In genomic region chr9:25677301-25678146, GRCh38 we compare ENCODE assay signal across 8 cellular contexts. TPM values are rescaled to one million over a fixed set of nuclear protein-coding genes. Genes with fewer than 3 reads are reported as not detected.
DNase-seq lines count a peak whose midpoint lies in the region; ATAC-seq and TF ChIP-seq lines count a peak whose summit lies in the region.

No MANE protein-coding gene starts in this region.

- peak overlapping the region; percentile 52 to 86 (median 64) for H3K4me3 Mint-ChIP-seq in IgD-negative memory B cell

- ATAC-seq in GM18868 (IDR thresholded peaks at IDR 0.05; ENCODE audit: unreplicated experiment) = peak; percentile 64

- peaks cover 0 to 3% (median 0%) of the 10 kb centered on the region in 3 donors for H3K4me1 Mint-ChIP-seq in IgD-negative memory B cell

- H3K9me3 ChIP-seq in esophagus muscularis mucosa (no peaks in the 10 kb centered on the region), tibial artery (no peaks in the 10 kb centered on the region)

- CTCF ChIA-PET in AG04449 (lab: Yijun Ruan, JAX) = no interaction called here

- H3K36me3 ChIP-seq in esophagus muscularis mucosa (no peaks in the 10 kb centered on the region), tibial artery (no peaks in the 10 kb centered on the region)

- peaks cover 9% of the 10 kb centered on the region for H3K27me3 Mint-ChIP-seq in IgD-negative memory B cell

- TF ChIP-seq POLR2A in esophagus muscularis mucosa (IDR thresholded peaks at IDR 0.05; ENCODE audit: low read depth) = peak; percentile 79

- H3K27me3 ChIP-seq in esophagus muscularis mucosa = no peaks in the 10 kb centered on the region
- no peaks in the 10 kb centered on the region for H3K27me3 ChIP-seq in tibial artery

- intact Hi-C loops in esophagus muscularis mucosa (cut with DNase I) = no loop called here
- intact Hi-C loops in tibial artery (cut with DNase I; ENCODE audit: low total_unique reads) = no loop called here

- no peaks in the 10 kb centered on the region for H3K9me3 Mint-ChIP-seq in IgD-negative memory B cell

- POLR2A ChIA-PET in AG04449 (lab: Yijun Ruan, JAX) = interaction anchor here (0.8 to 1.2 kb wide), 3 partner anchors 26 to 649 kb away, joined by 3 to 4 read pairs (median 3); no protein-coding TSS in a partner anchor

- peak overlapping the region; percentile 72 for H3K4me3 ChIP-seq in AG04449 (ENCODE audit: low read depth, low read length)
- peak overlapping the region; percentile 88 to 98 (median 91) for H3K4me3 ChIP-seq in esophagus muscularis mucosa
- peak overlapping the region; percentile 81 to 86 for H3K4me3 ChIP-seq in tibial artery

- TF ChIP-seq CTCF in AG04449 (IDR thresholded peaks at IDR 0.05; ENCODE audit: insufficient read depth, low read length, missing control alignments) = no peak
- no peak for TF ChIP-seq CTCF in VCaP (conservative IDR thresholded peaks at IDR 0.05)
- TF ChIP-seq CTCF in esophagus muscularis mucosa (IDR thresholded peaks at IDR 0.05) = no peak
- TF ChIP-seq CTCF in tibial artery (IDR thresholded peaks at IDR 0.05) = no peak

- H3K4me1 ChIP-seq in esophagus muscularis mucosa (peaks cover 10 to 30% (median 29%) of the 10 kb centered on the region in 4 donors), tibial artery (peaks cover 0 to 41% (median 9%) of the 10 kb centered on the region in 4 donors)

- 8% methylated on average over 7 of the region's 77 CpGs for WGBS in esophagus muscularis mucosa

- no peak for TF ChIP-seq EP300 in esophagus muscularis mucosa (IDR thresholded peaks at IDR 0.05)

- H3K27ac Mint-ChIP-seq in IgD-negative memory B cell = no peak overlapping the region

- H3K36me3 Mint-ChIP-seq in IgD-negative memory B cell = no peaks in the 10 kb centered on the region

- DNase-seq in AG04449 (ENCODE audit: low read depth, low spot score) (no peak), esophagus muscularis mucosa (ENCODE audit: extremely low spot score) (peak; percentile 95), midbrain (lab: John Stamatoyannopoulos, UW) (peak; percentile 78), tibial artery (peak; percentile 80 to 92)
- DNase-seq in effector CD8-positive, alpha-beta T cell (lab: John Stamatoyannopoulos, UW) = no peak

- H3K27ac ChIP-seq in VCaP (peak overlapping the region; percentile 100), esophagus muscularis mucosa (replicated peaks in 1 of 4) (peak overlapping the region; percentile 98 to 100 (median 99)), tibial artery (peak overlapping the region; percentile 96 to 99)

RNA-seq across cellular contexts. Expression of gene TUSC1, which starts 0.7 kb away (rescaled TPM):
- polyA plus RNA-seq in IgD-negative memory B cell = 0.84 TPM
- 10 to 100 TPM; 22.4 to 43.5 (median 34.0) TPM for total RNA-seq in esophagus muscularis mucosa

Comparison
In these comparisons a context has a peak if more than half of its experiments do, and no peak if none do; other contexts are left out.
1. DNase-seq: peak in esophagus muscularis mucosa (single experiment), midbrain (single experiment) and tibial artery (2 of 2); none in AG04449 (single experiment) and effector CD8-positive, alpha-beta T cell (single experiment).
2. Peak in every context shown above with its lines, with median percentiles within 50 percentile points of each other: H3K4me3 ChIP-seq and H3K27ac ChIP-seq.